ENCODE assay signal across 10 cellular contexts in genomic region chr10:12638103-12638502, GRCh38.
A peak's percentile ranks its signal among the peaks of the same experiment; 100 is the strongest.
DNase-seq lines count a peak whose midpoint lies in the region; ATAC-seq and TF ChIP-seq lines count a peak whose summit lies in the region.
"Had no signal": no experiment of that assay in that cellular context is flagged by ENCODE, and none has a peak within 500 bp of the region (broad histone marks: within the 10 kb centered on the region; RNA-seq: fewer than 3 reads in every experiment).

No MANE protein-coding gene starts in this region.

- H3K4me3 ChIP-seq in transverse colon (no peak overlapping the region), heart left ventricle (no peak overlapping the region)
- H3K4me3 ChIP-seq: testis had no signal

- CTCF ChIA-PET in activated CD8-positive, alpha-beta T cell treated with anti-CD3 and anti-CD28 coated beads, Interleukin-2, amount 10 ng/mL, durations not matched to agents 7 days and 5 days (lab: Charles Lee) = interaction anchor here (1.0 kb wide), 1 partner anchor 18 kb away, joined by 3 read pairs; no protein-coding TSS in a partner anchor

- POLR2A ChIA-PET in activated naive CD8-positive, alpha-beta T cell treated with anti-CD3 and anti-CD28 coated beads, Interleukin-2, amount 10 ng/mL, durations not matched to agents 7 days and 5 days (lab: Charles Lee) = interaction anchor here (0.6 kb wide), 1 partner anchor 399 kb away, joined by 3 read pairs; no protein-coding TSS in a partner anchor
- POLR2A ChIA-PET in activated CD8-positive, alpha-beta T cell treated with anti-CD3 and anti-CD28 coated beads, Interleukin-2, amount 10 ng/mL, durations not matched to agents 7 days and 5 days (lab: Charles Lee) = interaction anchor here (0.6 kb wide), 1 partner anchor 8 kb away, joined by 3 read pairs; no protein-coding TSS in a partner anchor

- 15 to 35% methylated on average over 4 to 7 of the region's 7 CpGs for WGBS in transverse colon (ENCODE audit: low coverage in 1 of 2), 2 donors
- WGBS in heart left ventricle, 4 donors = 66 to 78% (median 75%) methylated on average over 7 of the region's 7 CpGs

- H3K4me1 ChIP-seq in transverse colon = peaks cover 4 to 31% (median 25%) of the 10 kb centered on the region in 4 donors
- no peaks in the 10 kb centered on the region for H3K4me1 ChIP-seq in heart left ventricle
- H3K4me1 ChIP-seq: testis had no signal

- peaks cover 8% of the 10 kb centered on the region for H3K4me1 Mint-ChIP-seq in activated naive CD8-positive, alpha-beta T cell treated with anti-CD3 and anti-CD28 coated beads, Interleukin-2, amount 10 ng/mL, durations not matched to agents 7 days and 5 days
- peaks cover 41% of the 10 kb centered on the region for H3K4me1 Mint-ChIP-seq in activated naive CD8-positive, alpha-beta T cell treated with anti-CD3 and anti-CD28 coated beads, Interleukin-2, amount 50 U/mL, for 24 hours
- peaks cover 5% of the 10 kb centered on the region for H3K4me1 Mint-ChIP-seq in activated CD8-positive, alpha-beta T cell treated with anti-CD3 and anti-CD28 coated beads, Interleukin-2, amount 10 ng/mL, durations not matched to agents 7 days and 5 days (ENCODE audit: low read depth)

- no peaks in the 10 kb centered on the region for H3K36me3 ChIP-seq in transverse colon
- no peaks in the 10 kb centered on the region for H3K36me3 ChIP-seq in heart left ventricle

- H3K9me3 ChIP-seq in transverse colon (no peaks in the 10 kb centered on the region), heart left ventricle (no peaks in the 10 kb centered on the region)
- H3K9me3 ChIP-seq: testis had no signal

- in situ Hi-C loops in transverse colon (cut with MboI; ENCODE audit: low pct_ligation_motif_present in 1 of 4, low pct_unique_long_range_greater_than_20kb in 1 of 4, low sequenced_read_pairs in 3 of 4) = no loop called here

- no peak overlapping the region for H3K27ac Mint-ChIP-seq in activated naive CD8-positive, alpha-beta T cell treated with anti-CD3 and anti-CD28 coated beads, Interleukin-2, amount 10 ng/mL, durations not matched to agents 7 days and 5 days
- H3K27ac Mint-ChIP-seq in activated naive CD8-positive, alpha-beta T cell treated with anti-CD3 and anti-CD28 coated beads, Interleukin-2, amount 50 U/mL, for 24 hours = no peak overlapping the region
- H3K27ac Mint-ChIP-seq in activated CD8-positive, alpha-beta T cell treated with anti-CD3 and anti-CD28 coated beads, Interleukin-2, amount 10 ng/mL, durations not matched to agents 7 days and 5 days = no peak overlapping the region

- H3K9me3 Mint-ChIP-seq in activated naive CD8-positive, alpha-beta T cell treated with anti-CD3 and anti-CD28 coated beads, Interleukin-2, amount 10 ng/mL, durations not matched to agents 7 days and 5 days = no peaks in the 10 kb centered on the region
- H3K9me3 Mint-ChIP-seq in activated naive CD8-positive, alpha-beta T cell treated with anti-CD3 and anti-CD28 coated beads, Interleukin-2, amount 50 U/mL, for 24 hours = no peaks in the 10 kb centered on the region
- H3K9me3 Mint-ChIP-seq in activated CD8-positive, alpha-beta T cell treated with anti-CD3 and anti-CD28 coated beads, Interleukin-2, amount 10 ng/mL, durations not matched to agents 7 days and 5 days (ENCODE audit: insufficient read depth) = no peaks in the 10 kb centered on the region

- H3K36me3 Mint-ChIP-seq in activated naive CD8-positive, alpha-beta T cell treated with anti-CD3 and anti-CD28 coated beads, Interleukin-2, amount 10 ng/mL, durations not matched to agents 7 days and 5 days = no peaks in the 10 kb centered on the region
- no peaks in the 10 kb centered on the region for H3K36me3 Mint-ChIP-seq in activated naive CD8-positive, alpha-beta T cell treated with anti-CD3 and anti-CD28 coated beads, Interleukin-2, amount 50 U/mL, for 24 hours (ENCODE audit: low read depth)
- H3K36me3 Mint-ChIP-seq in activated CD8-positive, alpha-beta T cell treated with anti-CD3 and anti-CD28 coated beads, Interleukin-2, amount 10 ng/mL, durations not matched to agents 7 days and 5 days (ENCODE audit: low read depth) = no peaks in the 10 kb centered on the region

- H3K27me3 ChIP-seq in transverse colon (no peaks in the 10 kb centered on the region), heart left ventricle (no peaks in the 10 kb centered on the region)
- H3K27me3 ChIP-seq: testis had no signal

- peak; percentile 58 for ATAC-seq in activated naive CD8-positive, alpha-beta T cell treated with anti-CD3 and anti-CD28 coated beads, Interleukin-2, amount 10 ng/mL, durations not matched to agents 7 days and 5 days (ENCODE audit: low read depth)
- no peak for ATAC-seq in activated naive CD8-positive, alpha-beta T cell treated with anti-CD3 and anti-CD28 coated beads, Interleukin-2, amount 50 U/mL, for 24 hours
- ATAC-seq in activated CD8-positive, alpha-beta T cell treated with anti-CD3 and anti-CD28 coated beads, Interleukin-2, amount 10 ng/mL, durations not matched to agents 7 days and 5 days = peak; percentile 44
- ATAC-seq in heart left ventricle (no peak), HG03432 (IDR thresholded peaks at IDR 0.05; ENCODE audit: unreplicated experiment) (no peak)

- no peaks in the 10 kb centered on the region for H3K27me3 Mint-ChIP-seq in activated naive CD8-positive, alpha-beta T cell treated with anti-CD3 and anti-CD28 coated beads, Interleukin-2, amount 10 ng/mL, durations not matched to agents 7 days and 5 days
- no peaks in the 10 kb centered on the region for H3K27me3 Mint-ChIP-seq in activated naive CD8-positive, alpha-beta T cell treated with anti-CD3 and anti-CD28 coated beads, Interleukin-2, amount 50 U/mL, for 24 hours
- no peaks in the 10 kb centered on the region for H3K27me3 Mint-ChIP-seq in activated CD8-positive, alpha-beta T cell treated with anti-CD3 and anti-CD28 coated beads, Interleukin-2, amount 10 ng/mL, durations not matched to agents 7 days and 5 days (ENCODE audit: low read depth)

- TF ChIP-seq CTCF in transverse colon (IDR thresholded peaks at IDR 0.05) (no peak), heart left ventricle (IDR thresholded peaks at IDR 0.05) (no peak)

- DNase-seq in activated naive CD8-positive, alpha-beta T cell treated with anti-CD3 and anti-CD28 coated beads, Interleukin-2, amount 10 ng/mL, durations not matched to agents 7 days and 5 days = no peak
- DNase-seq in activated naive CD8-positive, alpha-beta T cell treated with anti-CD3 and anti-CD28 coated beads, Interleukin-2, amount 50 U/mL, for 24 hours = no peak
- DNase-seq in NCI-H2029 (lab: John Stamatoyannopoulos, UW) = peak; percentile 69
- DNase-seq in activated CD8-positive, alpha-beta T cell treated with anti-CD3 and anti-CD28 coated beads, Interleukin-2, amount 10 ng/mL, durations not matched to agents 7 days and 5 days = peak; percentile 28
- DNase-seq in transverse colon = peak; percentile 85
- no peak for DNase-seq in heart left ventricle
- DNase-seq in NK-92 (lab: John Stamatoyannopoulos, UW; ENCODE audit: unreplicated experiment) = no peak
- DNase-seq: testis had no signal

- no peak for TF ChIP-seq EP300 in transverse colon (IDR thresholded peaks at IDR 0.05; ENCODE audit: low read depth)

- intact Hi-C loops in transverse colon (cut with DNase I; ENCODE audit: low total_unique reads) (no loop called here), heart left ventricle (cut with DNase I) (no loop called here)

- H3K4me3 Mint-ChIP-seq in activated naive CD8-positive, alpha-beta T cell treated with anti-CD3 and anti-CD28 coated beads, Interleukin-2, amount 10 ng/mL, durations not matched to agents 7 days and 5 days = no peak overlapping the region
- no peak overlapping the region for H3K4me3 Mint-ChIP-seq in activated naive CD8-positive, alpha-beta T cell treated with anti-CD3 and anti-CD28 coated beads, Interleukin-2, amount 50 U/mL, for 24 hours
- no peak overlapping the region for H3K4me3 Mint-ChIP-seq in activated CD8-positive, alpha-beta T cell treated with anti-CD3 and anti-CD28 coated beads, Interleukin-2, amount 10 ng/mL, durations not matched to agents 7 days and 5 days

- peak overlapping the region; percentile 28 to 74 (median 64) for H3K27ac ChIP-seq in transverse colon
- no peak overlapping the region for H3K27ac ChIP-seq in heart left ventricle
- H3K27ac ChIP-seq: testis, VCaP had no signal

- TF ChIP-seq POLR2A in transverse colon (IDR thresholded peaks at IDR 0.05) (no peak), heart left ventricle (IDR thresholded peaks at IDR 0.05) (no peak)

Comparison
In these comparisons a context has a peak if more than half of its experiments do, and no peak if none do; other contexts are left out.
1. ATAC-seq: peak in activated naive CD8-positive, alpha-beta T cell treated with anti-CD3 and anti-CD28 coated beads, Interleukin-2, amount 10 ng/mL, durations not matched to agents 7 days and 5 days (single experiment) and activated CD8-positive, alpha-beta T cell treated with anti-CD3 and anti-CD28 coated beads, Interleukin-2, amount 10 ng/mL, durations not matched to agents 7 days and 5 days (single experiment); none in activated naive CD8-positive, alpha-beta T cell treated with anti-CD3 and anti-CD28 coated beads, Interleukin-2, amount 50 U/mL, for 24 hours (single experiment), heart left ventricle (0 of 4) and HG03432 (single experiment).
2. DNase-seq: peak in NCI-H2029 (single experiment), activated CD8-positive, alpha-beta T cell treated with anti-CD3 and anti-CD28 coated beads, Interleukin-2, amount 10 ng/mL, durations not matched to agents 7 days and 5 days (single experiment) and transverse colon (single experiment); none in activated naive CD8-positive, alpha-beta T cell treated with anti-CD3 and anti-CD28 coated beads, Interleukin-2, amount 10 ng/mL, durations not matched to agents 7 days and 5 days (single experiment), activated naive CD8-positive, alpha-beta T cell treated with anti-CD3 and anti-CD28 coated beads, Interleukin-2, amount 50 U/mL, for 24 hours (single experiment), heart left ventricle (0 of 5) and NK-92 (single experiment).
3. H3K27ac ChIP-seq: peak in transverse colon (4 of 4); none in heart left ventricle (0 of 12).